In the genomic region with DNA sequence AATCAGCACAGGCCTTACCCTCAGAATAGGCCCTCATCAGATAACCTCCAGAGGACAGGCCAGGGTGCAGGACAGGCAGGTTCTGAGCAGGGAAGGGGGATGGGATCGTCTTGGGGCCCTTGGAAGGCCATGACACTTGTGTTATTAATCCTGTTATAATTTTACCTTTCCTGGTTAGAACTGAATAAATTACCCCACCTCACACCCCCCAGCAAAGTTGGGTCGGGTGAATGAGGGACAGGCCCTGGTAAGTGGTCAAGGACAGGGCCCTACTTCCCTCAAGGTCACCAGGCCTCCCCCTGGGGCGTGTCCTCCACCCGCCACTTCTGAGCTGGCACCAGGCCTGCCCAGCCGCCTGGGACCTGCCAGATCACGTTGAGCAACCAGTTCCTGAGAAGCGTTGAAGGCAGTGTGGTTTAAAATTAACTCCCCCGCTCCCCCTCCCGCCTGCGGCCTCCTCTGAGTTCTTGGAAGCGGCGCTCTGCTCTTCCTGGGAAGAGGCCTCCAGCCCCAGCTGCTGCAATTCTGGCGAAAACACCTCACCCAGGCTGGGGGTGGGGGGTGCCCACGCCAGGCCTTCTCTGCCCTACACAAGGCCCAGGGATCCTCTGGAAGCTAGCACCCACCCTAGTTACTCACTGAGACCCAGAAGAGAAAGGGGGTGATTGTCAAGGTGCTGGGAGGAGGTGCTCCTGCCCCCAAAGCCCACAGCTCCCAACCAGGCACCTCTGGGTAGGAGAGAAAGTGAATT, we compare ENCODE assay signal across 8 cellular contexts. TPM values are rescaled to one million over a fixed set of nuclear protein-coding genes. Genes with fewer than 3 reads are reported as not detected.
DNase-seq lines count a peak whose midpoint lies in the region; ATAC-seq and TF ChIP-seq lines count a peak whose summit lies in the region.

No MANE protein-coding gene starts in this region.

- peak; percentile 94 for DNase-seq in Caki2 (ENCODE audit: low read depth)
- DNase-seq in NCI-H226 = peak; percentile 84
- peak; percentile 76 to 85 for DNase-seq in activated CD4-positive, alpha-beta T cell treated with anti-CD3 and anti-CD28 coated beads, Interleukin-2, amount 50 U/mL, for 24 hours (ENCODE audit: low read depth in 1 of 2, low spot score in 1 of 2)
- DNase-seq in coronary artery (ENCODE audit: low spot score) = peak; percentile 98
- DNase-seq in memory B cell (ENCODE audit: low spot score in 2 of 2) = no peak
- DNase-seq in stimulated activated CD8-positive, alpha-beta memory T cell treated with anti-CD3 and anti-CD28 coated beads, Interleukin-15, amount 100 ng/mL, for 1 hour (ENCODE audit: low read depth) = peak; percentile 78
- no peak for DNase-seq in NCI-H1048 (lab: John Stamatoyannopoulos, UW)

- H3K4me1 Mint-ChIP-seq in memory B cell = peaks cover 19% of the 10 kb centered on the region

- ATAC-seq in HG02588 (IDR thresholded peaks at IDR 0.05; ENCODE audit: unreplicated experiment) = peak; percentile 72
- ATAC-seq in memory B cell (ENCODE audit: low read depth) = peak; percentile 56

- peak overlapping the region; percentile 14 for H3K4me3 Mint-ChIP-seq in memory B cell

- H3K4me3 ChIP-seq in coronary artery = peak overlapping the region; percentile 60

- no peaks in the 10 kb centered on the region for H3K9me3 Mint-ChIP-seq in memory B cell

- H3K36me3 Mint-ChIP-seq in memory B cell = no peaks in the 10 kb centered on the region

- peak overlapping the region; percentile 38 for H3K27ac Mint-ChIP-seq in memory B cell

- peak overlapping the region; percentile 93 to 96 for H3K27ac ChIP-seq in coronary artery

- no peaks in the 10 kb centered on the region for H3K27me3 Mint-ChIP-seq in memory B cell

- no peak for TF ChIP-seq CTCF in coronary artery (IDR thresholded peaks at IDR 0.05)

- in situ Hi-C loops in Caki2 (cut with HindIII; ENCODE audit: low pct_unique_long_range_greater_than_20kb, low sequenced_read_pairs) = no loop called here

RNA-seq across cellular contexts. Expression of a gene that starts 10.6 kb away (rescaled TPM):
- 0.30 and 2.5 TPM in 2 replicates for total RNA-seq in Caki2 (2014; rRNA removed; shearing (Covaris generic); ENCODE audit: low replicate concordance)

RNA-seq across cellular contexts. Expression of a gene that starts 15.9 kb away (rescaled TPM):
- total RNA-seq in Caki2 (2014; rRNA removed; shearing (Covaris generic); ENCODE audit: low replicate concordance) = 172 and 238 TPM in 2 replicates

RNA-seq across cellular contexts. Expression of a gene that starts 31.7 kb away (rescaled TPM):
- 13.2 and 25.6 TPM in 2 replicates for total RNA-seq in Caki2 (2014; rRNA removed; shearing (Covaris generic); ENCODE audit: low replicate concordance)

RNA-seq across cellular contexts. Expression of a gene that starts 33.5 kb away (rescaled TPM):
- 3.8 and 7.1 TPM in 2 replicates for total RNA-seq in Caki2 (2014; rRNA removed; shearing (Covaris generic); ENCODE audit: low replicate concordance)

Comparison
In these comparisons a context has a peak if more than half of its experiments do, and no peak if none do; other contexts are left out.
1. DNase-seq: peak in Caki2 (single experiment), NCI-H226 (single experiment), activated CD4-positive, alpha-beta T cell treated with anti-CD3 and anti-CD28 coated beads, Interleukin-2, amount 50 U/mL, for 24 hours (2 of 2), coronary artery (single experiment) and stimulated activated CD8-positive, alpha-beta memory T cell treated with anti-CD3 and anti-CD28 coated beads, Interleukin-15, amount 100 ng/mL, for 1 hour (single experiment); none in memory B cell (0 of 2) and NCI-H1048 (single experiment).